Comparison of ENCODE assay signal across 25 cellular contexts in the genomic region with DNA sequence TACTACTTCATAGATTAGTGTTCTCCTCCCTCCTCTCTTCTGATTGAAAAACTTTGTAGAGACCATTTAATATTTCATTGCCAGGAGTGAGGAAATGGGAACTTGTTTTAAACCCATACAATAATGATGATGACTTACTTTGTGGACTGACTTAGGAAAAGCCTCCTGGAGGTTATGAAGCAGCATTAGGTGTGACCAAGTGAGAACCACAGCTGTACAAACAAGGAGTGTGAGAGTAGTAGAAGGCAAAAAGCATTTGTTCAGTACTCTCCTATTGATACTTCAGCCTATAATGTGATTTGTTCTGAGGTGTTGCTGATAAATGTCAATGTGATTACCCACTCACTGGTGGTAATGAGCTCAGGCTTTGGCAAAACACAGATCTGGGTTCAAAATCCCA.
"Had no signal": no experiment of that assay in that cellular context is flagged by ENCODE, and none has a peak within 500 bp of the region (broad histone marks: within the 10 kb centered on the region; RNA-seq: fewer than 3 reads in every experiment).

No MANE protein-coding gene starts in this region.

- H3K27ac Mint-ChIP-seq: activated CD4-positive, alpha-beta T cell treated with anti-CD3 and anti-CD28 coated beads for 36 hours; activated naive CD4-positive, alpha-beta T cell treated with anti-CD3 and anti-CD28 coated beads for 36 hours; activated naive CD8-positive, alpha-beta T cell treated with anti-CD3 and anti-CD28 coated beads for 36 hours; activated T-helper 1 cell treated with anti-CD3 and anti-CD28 coated beads, Interleukin-12 subunit alpha, Interleukin-12 subunit beta, Interleukin-2, Interleukin-4 antibody, amounts not matched to agents 30 ng/mL and 10 ng/mL and 1 ng/mL, durations not matched to agents 14 hours and 24 hours and 36 hours; stimulated activated memory B cell treated with anti-CD40 and anti-IgM and Interleukin-4, amounts not matched to agents 10 μg/mL and 1 μg/mL and 100 μg/mL, for 72 hours; T-helper 2 cell treated with Interferon-gamma antibody and Interleukin-4, amounts not matched to agents 5 μg/mL and 100 μg/mL, for 36 hours; type B pancreatic cell had no signal

- H3K9me3 Mint-ChIP-seq: activated naive CD4-positive, alpha-beta T cell treated with anti-CD3 and anti-CD28 coated beads for 36 hours; activated naive CD8-positive, alpha-beta T cell treated with anti-CD3 and anti-CD28 coated beads for 36 hours; activated T-helper 1 cell treated with anti-CD3 and anti-CD28 coated beads, Interleukin-12 subunit alpha, Interleukin-12 subunit beta, Interleukin-2, Interleukin-4 antibody, amounts not matched to agents 30 ng/mL and 10 ng/mL and 1 ng/mL, durations not matched to agents 14 hours and 24 hours and 36 hours; stimulated activated memory B cell treated with anti-CD40 and anti-IgM and Interleukin-4, amounts not matched to agents 10 μg/mL and 1 μg/mL and 100 μg/mL, for 72 hours; stimulated activated naive CD8-positive, alpha-beta T cell treated with anti-CD3 and anti-CD28 coated beads, Interleukin-15, amount 100 ng/mL, for 72 hours; T-helper 2 cell treated with Interferon-gamma antibody and Interleukin-4, amounts not matched to agents 5 μg/mL and 100 μg/mL, for 36 hours; type B pancreatic cell had no signal

- DNase-seq: activated CD4-positive, alpha-beta T cell treated with anti-CD3 and anti-CD28 coated beads for 36 hours; activated CD4-positive, alpha-beta T cell treated with anti-CD3 and anti-CD28 coated beads, Interleukin-2, amount 50 U/mL, for 4 hours; activated CD4-positive, CD25-positive, alpha-beta regulatory T cell; activated effector memory CD4-positive, alpha-beta T cell treated with anti-CD3 and anti-CD28 coated beads, Interleukin-2, amount 50 U/mL, for 16 hours; activated naive CD4-positive, alpha-beta T cell treated with anti-CD3 and anti-CD28 coated beads for 36 hours; activated naive CD8-positive, alpha-beta T cell treated with anti-CD3 and anti-CD28 coated beads for 36 hours; activated T-cell treated with anti-CD3 and anti-CD28 coated beads for 4 hours; adrenal gland; brain microvascular endothelial cell; central memory CD4-positive, alpha-beta T cell; head of caudate nucleus; hippocampal formation; left cardiac atrium; mammary epithelial cell; pancreas; retina; stimulated activated CD4-positive, alpha-beta T cell treated with anti-CD3 and anti-CD28 coated beads, Interleukin-12 subunit alpha, Interleukin-12 subunit beta, amount 100 ng/mL, for 4 hours; stimulated activated CD4-positive, alpha-beta T cell treated with anti-CD3 and anti-CD28 coated beads, Interleukin-4, amount 100 ng/mL, for 24 hours; stimulated activated naive CD8-positive, alpha-beta T cell treated with anti-CD3 and anti-CD28 coated beads, Interleukin-15, amount 100 ng/mL, for 72 hours; substantia nigra had no signal

- ATAC-seq: activated CD4-positive, alpha-beta T cell treated with anti-CD3 and anti-CD28 coated beads for 36 hours; left cardiac atrium; sciatic nerve; stimulated activated memory B cell treated with anti-CD40 and anti-IgM and Interleukin-4, amounts not matched to agents 10 μg/mL and 1 μg/mL and 100 μg/mL, for 72 hours; stimulated activated naive CD8-positive, alpha-beta T cell treated with anti-CD3 and anti-CD28 coated beads, Interleukin-15, amount 100 ng/mL, for 72 hours had no signal

- H3K4me3 Mint-ChIP-seq: activated CD4-positive, alpha-beta T cell treated with anti-CD3 and anti-CD28 coated beads for 36 hours; activated naive CD4-positive, alpha-beta T cell treated with anti-CD3 and anti-CD28 coated beads for 36 hours; activated naive CD8-positive, alpha-beta T cell treated with anti-CD3 and anti-CD28 coated beads for 36 hours; activated T-helper 1 cell treated with anti-CD3 and anti-CD28 coated beads, Interleukin-12 subunit alpha, Interleukin-12 subunit beta, Interleukin-2, Interleukin-4 antibody, amounts not matched to agents 30 ng/mL and 10 ng/mL and 1 ng/mL, durations not matched to agents 14 hours and 24 hours and 36 hours; stimulated activated memory B cell treated with anti-CD40 and anti-IgM and Interleukin-4, amounts not matched to agents 10 μg/mL and 1 μg/mL and 100 μg/mL, for 72 hours; stimulated activated naive CD8-positive, alpha-beta T cell treated with anti-CD3 and anti-CD28 coated beads, Interleukin-15, amount 100 ng/mL, for 72 hours; T-helper 2 cell treated with Interferon-gamma antibody and Interleukin-4, amounts not matched to agents 5 μg/mL and 100 μg/mL, for 36 hours; type B pancreatic cell had no signal

- H3K27me3 Mint-ChIP-seq: activated CD4-positive, alpha-beta T cell treated with anti-CD3 and anti-CD28 coated beads for 36 hours; activated naive CD8-positive, alpha-beta T cell treated with anti-CD3 and anti-CD28 coated beads for 36 hours; stimulated activated memory B cell treated with anti-CD40 and anti-IgM and Interleukin-4, amounts not matched to agents 10 μg/mL and 1 μg/mL and 100 μg/mL, for 72 hours; stimulated activated naive CD8-positive, alpha-beta T cell treated with anti-CD3 and anti-CD28 coated beads, Interleukin-15, amount 100 ng/mL, for 72 hours; type B pancreatic cell had no signal
